Comparison of ENCODE assay signal across 1 cellular context in the genomic region with DNA sequence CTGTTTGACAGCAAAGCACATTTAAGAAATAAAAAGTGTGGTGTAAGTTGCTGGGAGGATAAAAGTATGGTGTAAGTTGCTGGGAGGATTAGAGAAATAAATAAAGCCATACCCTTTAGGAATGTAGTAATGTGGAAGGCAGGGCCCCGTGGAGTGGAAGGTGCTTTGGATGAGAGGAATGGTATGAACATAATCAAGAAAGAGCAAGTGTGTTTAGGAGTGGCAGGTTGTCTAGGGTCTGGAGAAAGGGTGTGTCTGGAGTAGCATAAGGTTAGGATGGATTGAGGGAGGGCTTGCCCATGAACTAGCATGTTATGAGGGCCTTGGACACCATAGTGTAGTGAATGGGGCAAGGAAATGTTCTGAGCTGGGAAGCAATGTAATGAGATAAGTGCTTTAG.
TF ChIP-seq lines count a peak whose summit lies in the region.

No MANE protein-coding gene starts in this region.

TF ChIP-seq in H1, 55 proteins besides CTCF, POLR2A, EP300 and RAD21:
- TF ChIP-seq TEAD4 (IDR thresholded peaks at IDR 0.05; ENCODE audit: low read depth, low read length) (no peak), HDAC6 (IDR thresholded peaks at IDR 0.05; ENCODE audit: low read depth, low read length) (no peak), FOSL1 (IDR thresholded peaks at IDR 0.05; ENCODE audit: insufficient read depth, low read depth, low read length) (no peak), SP2 (IDR thresholded peaks at IDR 0.05; ENCODE audit: low read length) (no peak)
